In genomic region chr11:92791886-92792285, GRCh38 we compare ENCODE assay signal across 1 cellular context.
TF ChIP-seq lines count a peak whose summit lies in the region.

No MANE protein-coding gene starts in this region.

TF ChIP-seq in HEK293, 187 proteins besides CTCF, POLR2A, EP300 and RAD21:
- TF ChIP-seq ZBTB11 (tag by site-specific recombination; conservative IDR thresholded peaks at IDR 0.05; ENCODE audit: low read depth), result no peak
- no peak for TF ChIP-seq ZNF184 (tag by site-specific recombination; IDR thresholded peaks at IDR 0.05)
- TF ChIP-seq, protein P1, sequence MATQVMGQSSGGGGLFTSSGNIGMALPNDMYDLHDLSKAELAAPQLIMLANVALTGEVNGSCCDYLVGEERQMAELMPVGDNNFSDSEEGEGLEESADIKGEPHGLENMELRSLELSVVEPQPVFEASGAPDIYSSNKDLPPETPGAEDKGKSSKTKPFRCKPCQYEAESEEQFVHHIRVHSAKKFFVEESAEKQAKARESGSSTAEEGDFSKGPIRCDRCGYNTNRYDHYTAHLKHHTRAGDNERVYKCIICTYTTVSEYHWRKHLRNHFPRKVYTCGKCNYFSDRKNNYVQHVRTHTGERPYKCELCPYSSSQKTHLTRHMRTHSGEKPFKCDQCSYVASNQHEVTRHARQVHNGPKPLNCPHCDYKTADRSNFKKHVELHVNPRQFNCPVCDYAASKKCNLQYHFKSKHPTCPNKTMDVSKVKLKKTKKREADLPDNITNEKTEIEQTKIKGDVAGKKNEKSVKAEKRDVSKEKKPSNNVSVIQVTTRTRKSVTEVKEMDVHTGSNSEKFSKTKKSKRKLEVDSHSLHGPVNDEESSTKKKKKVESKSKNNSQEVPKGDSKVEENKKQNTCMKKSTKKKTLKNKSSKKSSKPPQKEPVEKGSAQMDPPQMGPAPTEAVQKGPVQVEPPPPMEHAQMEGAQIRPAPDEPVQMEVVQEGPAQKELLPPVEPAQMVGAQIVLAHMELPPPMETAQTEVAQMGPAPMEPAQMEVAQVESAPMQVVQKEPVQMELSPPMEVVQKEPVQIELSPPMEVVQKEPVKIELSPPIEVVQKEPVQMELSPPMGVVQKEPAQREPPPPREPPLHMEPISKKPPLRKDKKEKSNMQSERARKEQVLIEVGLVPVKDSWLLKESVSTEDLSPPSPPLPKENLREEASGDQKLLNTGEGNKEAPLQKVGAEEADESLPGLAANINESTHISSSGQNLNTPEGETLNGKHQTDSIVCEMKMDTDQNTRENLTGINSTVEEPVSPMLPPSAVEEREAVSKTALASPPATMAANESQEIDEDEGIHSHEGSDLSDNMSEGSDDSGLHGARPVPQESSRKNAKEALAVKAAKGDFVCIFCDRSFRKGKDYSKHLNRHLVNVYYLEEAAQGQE (tag by site-specific recombination; IDR thresholded peaks at IDR 0.05), result no peak
- no peak for TF ChIP-seq ZNF488 (tag by site-specific recombination; IDR thresholded peaks at IDR 0.05)
- peak; percentile 99 for TF ChIP-seq ZNF610 (tag by site-specific recombination; IDR thresholded peaks at IDR 0.05; ENCODE audit: borderline replicate concordance)
